14 cellular contexts compared by ENCODE assay signal in the genomic region with DNA sequence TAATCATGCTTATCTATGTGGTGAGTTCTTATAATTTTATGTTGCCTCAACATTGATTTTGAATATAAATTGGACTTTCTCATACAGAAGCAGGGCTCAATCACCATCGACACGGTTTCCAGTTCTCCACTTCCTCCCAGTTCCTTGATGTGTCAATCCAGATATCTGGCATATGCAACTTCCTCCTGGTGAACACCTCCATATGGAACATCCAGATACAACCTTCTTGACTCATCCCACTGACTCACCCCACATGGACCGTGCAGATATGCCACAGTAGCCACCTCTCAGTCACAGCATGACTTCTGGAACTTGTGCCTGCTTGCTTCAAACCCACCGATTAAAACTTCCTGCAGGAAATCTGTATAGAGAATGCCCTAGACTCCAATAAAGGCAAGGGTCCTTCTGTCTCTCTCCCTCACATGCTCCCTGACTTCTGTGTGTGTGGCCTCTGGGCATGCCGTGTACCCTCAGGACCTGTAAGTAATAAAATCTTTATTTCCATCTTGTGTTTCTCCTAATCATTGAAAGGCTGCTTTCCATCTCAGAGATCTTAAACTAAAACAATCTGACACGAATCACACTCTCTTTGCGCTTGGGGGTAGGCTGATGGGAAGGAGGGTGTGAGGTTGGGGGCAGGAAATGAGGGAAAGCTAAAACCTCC.
DNase-seq lines count a peak whose midpoint lies in the region; ATAC-seq and TF ChIP-seq lines count a peak whose summit lies in the region.
"Had no signal": no experiment of that assay in that cellular context is flagged by ENCODE, and none has a peak within 500 bp of the region (broad histone marks: within the 10 kb centered on the region; RNA-seq: fewer than 3 reads in every experiment).

No MANE protein-coding gene starts in this region.

- TF ChIP-seq CTCF in AG10803 (conservative IDR thresholded peaks at IDR 0.05; ENCODE audit: low read length) (no peak), endothelial cell (IDR thresholded peaks at IDR 0.05; ENCODE audit: unreplicated experiment) (no peak)

- no peaks in the 10 kb centered on the region for H3K36me3 Mint-ChIP-seq in endothelial cell (ENCODE audit: low read depth, unreplicated experiment)

- DNase-seq in AG10803 (ENCODE audit: low read depth), result peak; percentile 25
- DNase-seq in HPDE6-E6E7 (ENCODE audit: extremely low spot score), result peak; percentile 87
- peak; percentile 41 for DNase-seq in SW480 (ENCODE audit: low spot score)
- peak; percentile 76 for DNase-seq in glomerular visceral epithelial cell (ENCODE audit: extremely low spot score)
- no peak for DNase-seq in stimulated activated naive CD8-positive, alpha-beta T cell treated with anti-CD3 and anti-CD28 coated beads, Interleukin-15, Interleukin-2, amounts not matched to agents 100 U/mL and 50 U/mL, for 24 hours
- DNase-seq in endothelial cell (ENCODE audit: low spot score), result no peak
- DNase-seq in activated CD4-positive, CD25-positive, alpha-beta regulatory T cell treated with anti-CD3 and anti-CD28 coated beads, Interleukin-2, amount 50 U/mL, for 72 hours, result no peak
- DNase-seq: activated B cell treated with CpG ODN at 0.5 μM for 24 hours; activated CD8-positive, alpha-beta memory T cell treated with anti-CD3 and anti-CD28 coated beads, Interleukin-2, amount 50 U/mL, for 48 hours; spleen had no signal

- H3K4me1 Mint-ChIP-seq in endothelial cell (ENCODE audit: unreplicated experiment), result no peaks in the 10 kb centered on the region
- H3K4me1 Mint-ChIP-seq: activated B cell treated with CpG ODN at 0.5 μM for 24 hours; central memory CD8-positive, alpha-beta T cell had no signal

- H3K9me3 Mint-ChIP-seq in endothelial cell (ENCODE audit: unreplicated experiment), result no peaks in the 10 kb centered on the region

- ATAC-seq in HG02610 (IDR thresholded peaks at IDR 0.05; ENCODE audit: unreplicated experiment), result no peak
- ATAC-seq in stimulated activated naive CD8-positive, alpha-beta T cell treated with anti-CD3 and anti-CD28 coated beads, Interleukin-15, Interleukin-2, amounts not matched to agents 100 U/mL and 50 U/mL, for 24 hours, result no peak

- no peak overlapping the region for H3K4me3 ChIP-seq in AG10803 (ENCODE audit: low read length)
- H3K4me3 ChIP-seq: HAP-1, spleen had no signal

- H3K4me3 Mint-ChIP-seq in endothelial cell (ENCODE audit: unreplicated experiment), result no peak overlapping the region
- H3K4me3 Mint-ChIP-seq: activated B cell treated with CpG ODN at 0.5 μM for 24 hours; activated naive CD8-positive, alpha-beta T cell; central memory CD8-positive, alpha-beta T cell had no signal

- H3K27ac Mint-ChIP-seq in endothelial cell (ENCODE audit: unreplicated experiment), result no peak overlapping the region
- H3K27ac Mint-ChIP-seq: activated B cell treated with CpG ODN at 0.5 μM for 24 hours; activated naive CD8-positive, alpha-beta T cell had no signal

- no peaks in the 10 kb centered on the region for H3K27me3 Mint-ChIP-seq in endothelial cell (ENCODE audit: unreplicated experiment)

Comparison
In these comparisons a context has a peak if more than half of its experiments do, and no peak if none do; other contexts are left out.
1. DNase-seq: peak in AG10803 (single experiment), HPDE6-E6E7 (single experiment), SW480 (single experiment) and glomerular visceral epithelial cell (single experiment); none in stimulated activated naive CD8-positive, alpha-beta T cell treated with anti-CD3 and anti-CD28 coated beads, Interleukin-15, Interleukin-2, amounts not matched to agents 100 U/mL and 50 U/mL, for 24 hours (single experiment), endothelial cell (single experiment) and activated CD4-positive, CD25-positive, alpha-beta regulatory T cell treated with anti-CD3 and anti-CD28 coated beads, Interleukin-2, amount 50 U/mL, for 72 hours (single experiment).